8 cellular contexts compared by ENCODE assay signal in the genomic region with DNA sequence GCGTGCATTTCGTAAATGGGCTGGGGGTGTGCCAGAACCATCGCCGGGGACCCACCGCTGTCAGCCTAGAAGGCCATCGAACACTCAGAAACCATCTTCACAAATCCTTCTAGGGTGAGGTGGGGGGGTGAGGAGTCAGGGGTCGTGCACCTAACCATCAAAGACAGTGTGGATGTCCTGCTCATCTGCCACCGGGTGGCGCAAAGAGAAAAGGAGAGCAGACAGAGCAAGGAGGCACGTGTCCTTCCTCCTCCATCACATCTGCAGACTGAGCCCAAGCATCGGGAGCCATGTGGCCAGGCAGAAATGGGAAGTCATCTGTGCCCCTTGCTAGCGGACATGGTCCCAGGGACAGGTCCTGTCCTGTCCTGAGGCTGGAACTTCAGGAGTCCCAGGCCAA.
DNase-seq lines count a peak whose midpoint lies in the region; ATAC-seq and TF ChIP-seq lines count a peak whose summit lies in the region.

No MANE protein-coding gene starts in this region.

- DNase-seq in Ammon's horn (ENCODE audit: low spot score) (peak; percentile 84), NCI-H446 (lab: John Stamatoyannopoulos, UW) (peak; percentile 11 to 54), right cardiac atrium (peak; percentile 43 to 73 (median 70)), sciatic nerve (ENCODE audit: low spot score) (peak; percentile 76), NCI-H187 (lab: John Stamatoyannopoulos, UW) (no peak)

- no peaks in the 10 kb centered on the region for H3K4me1 Mint-ChIP-seq in activated T-helper 17 cell treated with anti-CD3 and anti-CD28 coated beads, Interleukin-2, amount 50 U/mL, for 72 hours

- no peaks in the 10 kb centered on the region for H3K27me3 ChIP-seq in right cardiac atrium (ENCODE audit: control insufficient read depth, insufficient read depth)

- peaks cover 43% of the 10 kb centered on the region for H3K27me3 Mint-ChIP-seq in activated T-helper 17 cell treated with anti-CD3 and anti-CD28 coated beads, Interleukin-2, amount 50 U/mL, for 72 hours

- no peak overlapping the region for H3K4me3 Mint-ChIP-seq in activated T-helper 17 cell treated with anti-CD3 and anti-CD28 coated beads, Interleukin-2, amount 50 U/mL, for 72 hours

- no peaks in the 10 kb centered on the region for H3K4me1 ChIP-seq in right cardiac atrium (ENCODE audit: control insufficient read depth, insufficient read depth, low read length)

- no peak overlapping the region for H3K27ac ChIP-seq in right cardiac atrium (ENCODE audit: low read length)

- no peaks in the 10 kb centered on the region for H3K36me3 Mint-ChIP-seq in activated T-helper 17 cell treated with anti-CD3 and anti-CD28 coated beads, Interleukin-2, amount 50 U/mL, for 72 hours (ENCODE audit: low read depth)

- H3K27ac Mint-ChIP-seq in activated T-helper 17 cell treated with anti-CD3 and anti-CD28 coated beads, Interleukin-2, amount 50 U/mL, for 72 hours: no peak overlapping the region

- WGBS in right cardiac atrium: 17% methylated on average over 12 of the region's 12 CpGs

- H3K4me3 ChIP-seq in GM12875 (ENCODE audit: low read depth, low read length) (no peak overlapping the region), right cardiac atrium (ENCODE audit: low read length) (no peak overlapping the region)

- intact Hi-C loops in right cardiac atrium (cut with DNase I) (loop anchor here in 1 of 4 donors (5.0 to 10.0 kb wide), 2 partner anchors 163 to 280 kb away; no protein-coding TSS in a partner anchor), sciatic nerve (cut with DNase I) (no loop called here)

- no peaks in the 10 kb centered on the region for H3K9me3 ChIP-seq in right cardiac atrium (ENCODE audit: control insufficient read depth, low read length)

- H3K9me3 Mint-ChIP-seq in activated T-helper 17 cell treated with anti-CD3 and anti-CD28 coated beads, Interleukin-2, amount 50 U/mL, for 72 hours: no peaks in the 10 kb centered on the region

- TF ChIP-seq CTCF in GM12875 (IDR thresholded peaks at IDR 0.05; ENCODE audit: borderline replicate concordance, insufficient read depth, low read depth, low read length): peak; percentile 66

- peak; percentile 64 for ATAC-seq in activated T-helper 17 cell treated with anti-CD3 and anti-CD28 coated beads, Interleukin-2, amount 50 U/mL, for 72 hours (replicated peaks)
- peak; percentile 55 to 60 for ATAC-seq in right cardiac atrium
- peak; percentile 89 for ATAC-seq in sciatic nerve
- ATAC-seq in HG03139 (IDR thresholded peaks at IDR 0.05; ENCODE audit: unreplicated experiment): no peak

Comparison
In these comparisons a context has a peak if more than half of its experiments do, and no peak if none do; other contexts are left out.
1. DNase-seq: peak in Ammon's horn (single experiment), NCI-H446 (2 of 2), right cardiac atrium (3 of 3) and sciatic nerve (single experiment); none in NCI-H187 (0 of 2).